In the genomic region with DNA sequence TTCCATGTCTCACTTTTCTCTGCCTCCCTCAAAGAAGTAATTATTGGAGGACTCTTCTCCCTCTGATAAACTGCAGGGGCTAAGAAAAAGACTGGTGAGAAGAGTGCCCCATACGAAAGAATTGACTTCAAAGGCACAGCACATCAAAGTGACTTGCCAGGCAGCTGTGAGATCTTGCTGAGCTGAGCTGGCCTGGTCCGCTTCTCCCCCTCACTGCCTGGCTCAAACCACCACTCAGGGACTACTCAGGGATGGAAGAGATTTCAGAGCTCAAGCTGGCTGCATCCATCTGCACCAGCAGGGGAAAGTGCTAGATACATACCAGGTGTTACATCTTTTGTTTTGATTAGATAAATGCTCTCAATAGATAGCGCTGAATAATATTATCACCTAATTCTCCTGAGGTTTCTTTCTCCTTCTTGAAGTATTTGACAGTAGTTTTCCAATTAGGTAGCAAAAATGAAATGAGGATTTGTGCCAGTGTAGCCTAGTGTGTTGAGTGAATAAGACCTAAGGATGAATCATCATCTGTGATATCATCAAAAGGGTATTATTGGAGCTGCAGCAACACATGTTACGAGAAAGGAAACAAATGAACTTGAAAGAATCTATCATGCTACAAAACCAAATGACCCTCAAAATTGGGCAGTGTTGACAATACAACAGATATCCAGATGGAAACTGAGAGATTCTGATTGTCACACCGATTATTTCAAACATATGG, we compare ENCODE assay signal across 2 cellular contexts.
TF ChIP-seq lines count a peak whose summit lies in the region.

No MANE protein-coding gene starts in this region.

TF ChIP-seq in SK-N-SH, 30 proteins besides CTCF, POLR2A, EP300 and RAD21 (continued from another document):
- TF ChIP-seq, protein P1, sequence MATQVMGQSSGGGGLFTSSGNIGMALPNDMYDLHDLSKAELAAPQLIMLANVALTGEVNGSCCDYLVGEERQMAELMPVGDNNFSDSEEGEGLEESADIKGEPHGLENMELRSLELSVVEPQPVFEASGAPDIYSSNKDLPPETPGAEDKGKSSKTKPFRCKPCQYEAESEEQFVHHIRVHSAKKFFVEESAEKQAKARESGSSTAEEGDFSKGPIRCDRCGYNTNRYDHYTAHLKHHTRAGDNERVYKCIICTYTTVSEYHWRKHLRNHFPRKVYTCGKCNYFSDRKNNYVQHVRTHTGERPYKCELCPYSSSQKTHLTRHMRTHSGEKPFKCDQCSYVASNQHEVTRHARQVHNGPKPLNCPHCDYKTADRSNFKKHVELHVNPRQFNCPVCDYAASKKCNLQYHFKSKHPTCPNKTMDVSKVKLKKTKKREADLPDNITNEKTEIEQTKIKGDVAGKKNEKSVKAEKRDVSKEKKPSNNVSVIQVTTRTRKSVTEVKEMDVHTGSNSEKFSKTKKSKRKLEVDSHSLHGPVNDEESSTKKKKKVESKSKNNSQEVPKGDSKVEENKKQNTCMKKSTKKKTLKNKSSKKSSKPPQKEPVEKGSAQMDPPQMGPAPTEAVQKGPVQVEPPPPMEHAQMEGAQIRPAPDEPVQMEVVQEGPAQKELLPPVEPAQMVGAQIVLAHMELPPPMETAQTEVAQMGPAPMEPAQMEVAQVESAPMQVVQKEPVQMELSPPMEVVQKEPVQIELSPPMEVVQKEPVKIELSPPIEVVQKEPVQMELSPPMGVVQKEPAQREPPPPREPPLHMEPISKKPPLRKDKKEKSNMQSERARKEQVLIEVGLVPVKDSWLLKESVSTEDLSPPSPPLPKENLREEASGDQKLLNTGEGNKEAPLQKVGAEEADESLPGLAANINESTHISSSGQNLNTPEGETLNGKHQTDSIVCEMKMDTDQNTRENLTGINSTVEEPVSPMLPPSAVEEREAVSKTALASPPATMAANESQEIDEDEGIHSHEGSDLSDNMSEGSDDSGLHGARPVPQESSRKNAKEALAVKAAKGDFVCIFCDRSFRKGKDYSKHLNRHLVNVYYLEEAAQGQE (IDR thresholded peaks at IDR 0.05; ENCODE audit: low read depth, low read length): no peak
- TF ChIP-seq, protein P2, sequence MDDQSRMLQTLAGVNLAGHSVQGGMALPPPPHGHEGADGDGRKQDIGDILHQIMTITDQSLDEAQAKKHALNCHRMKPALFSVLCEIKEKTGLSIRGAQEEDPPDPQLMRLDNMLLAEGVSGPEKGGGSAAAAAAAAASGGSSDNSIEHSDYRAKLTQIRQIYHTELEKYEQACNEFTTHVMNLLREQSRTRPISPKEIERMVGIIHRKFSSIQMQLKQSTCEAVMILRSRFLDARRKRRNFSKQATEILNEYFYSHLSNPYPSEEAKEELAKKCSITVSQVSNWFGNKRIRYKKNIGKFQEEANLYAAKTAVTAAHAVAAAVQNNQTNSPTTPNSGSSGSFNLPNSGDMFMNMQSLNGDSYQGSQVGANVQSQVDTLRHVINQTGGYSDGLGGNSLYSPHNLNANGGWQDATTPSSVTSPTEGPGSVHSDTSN (IDR thresholded peaks at IDR 0.05): no peak
- TF ChIP-seq SMC3 (IDR thresholded peaks at IDR 0.05; ENCODE audit: low read depth, low read length) (no peak), MEF2A (IDR thresholded peaks at IDR 0.05; ENCODE audit: borderline replicate concordance, low read depth) (no peak), CHD2 (IDR thresholded peaks at IDR 0.05; ENCODE audit: low read length, partially characterized antibody) (no peak), FOXM1 (IDR thresholded peaks at IDR 0.05; ENCODE audit: low read depth) (no peak), TEAD4 (IDR thresholded peaks at IDR 0.05; ENCODE audit: borderline replicate concordance, insufficient read depth) (no peak), JUND (IDR thresholded peaks at IDR 0.05) (0 out of 2 replicates have a peak, but pooled peaks have one; percentile 21), SIN3A (IDR thresholded peaks at IDR 0.05; ENCODE audit: borderline replicate concordance, low read depth, low read length) (no peak), POLR2AphosphoS5 (IDR thresholded peaks at IDR 0.05; ENCODE audit: low read depth, low read length) (no peak), TCF12 (IDR thresholded peaks at IDR 0.05) (0 out of 2 replicates have a peak, but pooled peaks have one; percentile 5), EZH2phosphoT487 (IDR thresholded peaks at IDR 0.05; ENCODE audit: borderline replicate concordance, low read depth) (no peak), NFIC (IDR thresholded peaks at IDR 0.05; ENCODE audit: borderline replicate concordance) (no peak), FOXJ3 (CRISPR knock-in tag; IDR thresholded peaks at IDR 0.05) (no peak), TAF1 (IDR thresholded peaks at IDR 0.05; ENCODE audit: borderline replicate concordance, low read depth, low read length) (no peak), NRF1 (IDR thresholded peaks at IDR 0.05; ENCODE audit: low read depth, low read length) (no peak)
- TF ChIP-seq, protein P3, sequence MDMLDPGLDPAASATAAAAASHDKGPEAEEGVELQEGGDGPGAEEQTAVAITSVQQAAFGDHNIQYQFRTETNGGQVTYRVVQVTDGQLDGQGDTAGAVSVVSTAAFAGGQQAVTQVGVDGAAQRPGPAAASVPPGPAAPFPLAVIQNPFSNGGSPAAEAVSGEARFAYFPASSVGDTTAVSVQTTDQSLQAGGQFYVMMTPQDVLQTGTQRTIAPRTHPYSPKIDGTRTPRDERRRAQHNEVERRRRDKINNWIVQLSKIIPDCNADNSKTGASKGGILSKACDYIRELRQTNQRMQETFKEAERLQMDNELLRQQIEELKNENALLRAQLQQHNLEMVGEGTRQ (IDR thresholded peaks at IDR 0.05; ENCODE audit: borderline replicate concordance, low read depth, low read length): no peak
- TF ChIP-seq, protein P4, sequence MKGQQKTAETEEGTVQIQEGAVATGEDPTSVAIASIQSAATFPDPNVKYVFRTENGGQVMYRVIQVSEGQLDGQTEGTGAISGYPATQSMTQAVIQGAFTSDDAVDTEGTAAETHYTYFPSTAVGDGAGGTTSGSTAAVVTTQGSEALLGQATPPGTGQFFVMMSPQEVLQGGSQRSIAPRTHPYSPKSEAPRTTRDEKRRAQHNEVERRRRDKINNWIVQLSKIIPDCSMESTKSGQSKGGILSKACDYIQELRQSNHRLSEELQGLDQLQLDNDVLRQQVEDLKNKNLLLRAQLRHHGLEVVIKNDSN (IDR thresholded peaks at IDR 0.05; ENCODE audit: borderline replicate concordance, low read depth): no peak
- TF ChIP-seq, protein P5, sequence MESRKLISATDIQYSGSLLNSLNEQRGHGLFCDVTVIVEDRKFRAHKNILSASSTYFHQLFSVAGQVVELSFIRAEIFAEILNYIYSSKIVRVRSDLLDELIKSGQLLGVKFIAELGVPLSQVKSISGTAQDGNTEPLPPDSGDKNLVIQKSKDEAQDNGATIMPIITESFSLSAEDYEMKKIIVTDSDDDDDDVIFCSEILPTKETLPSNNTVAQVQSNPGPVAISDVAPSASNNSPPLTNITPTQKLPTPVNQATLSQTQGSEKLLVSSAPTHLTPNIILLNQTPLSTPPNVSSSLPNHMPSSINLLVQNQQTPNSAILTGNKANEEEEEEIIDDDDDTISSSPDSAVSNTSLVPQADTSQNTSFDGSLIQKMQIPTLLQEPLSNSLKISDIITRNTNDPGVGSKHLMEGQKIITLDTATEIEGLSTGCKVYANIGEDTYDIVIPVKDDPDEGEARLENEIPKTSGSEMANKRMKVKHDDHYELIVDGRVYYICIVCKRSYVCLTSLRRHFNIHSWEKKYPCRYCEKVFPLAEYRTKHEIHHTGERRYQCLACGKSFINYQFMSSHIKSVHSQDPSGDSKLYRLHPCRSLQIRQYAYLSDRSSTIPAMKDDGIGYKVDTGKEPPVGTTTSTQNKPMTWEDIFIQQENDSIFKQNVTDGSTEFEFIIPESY (IDR thresholded peaks at IDR 0.05; ENCODE audit: borderline replicate concordance, low read depth): no peak

TF ChIP-seq in SK-N-SH treated with all-trans-retinoic acid at 6 μM for 48 hours, 23 proteins besides CTCF, POLR2A, EP300 and RAD21 (continued from another document):
- TF ChIP-seq, protein P6, sequence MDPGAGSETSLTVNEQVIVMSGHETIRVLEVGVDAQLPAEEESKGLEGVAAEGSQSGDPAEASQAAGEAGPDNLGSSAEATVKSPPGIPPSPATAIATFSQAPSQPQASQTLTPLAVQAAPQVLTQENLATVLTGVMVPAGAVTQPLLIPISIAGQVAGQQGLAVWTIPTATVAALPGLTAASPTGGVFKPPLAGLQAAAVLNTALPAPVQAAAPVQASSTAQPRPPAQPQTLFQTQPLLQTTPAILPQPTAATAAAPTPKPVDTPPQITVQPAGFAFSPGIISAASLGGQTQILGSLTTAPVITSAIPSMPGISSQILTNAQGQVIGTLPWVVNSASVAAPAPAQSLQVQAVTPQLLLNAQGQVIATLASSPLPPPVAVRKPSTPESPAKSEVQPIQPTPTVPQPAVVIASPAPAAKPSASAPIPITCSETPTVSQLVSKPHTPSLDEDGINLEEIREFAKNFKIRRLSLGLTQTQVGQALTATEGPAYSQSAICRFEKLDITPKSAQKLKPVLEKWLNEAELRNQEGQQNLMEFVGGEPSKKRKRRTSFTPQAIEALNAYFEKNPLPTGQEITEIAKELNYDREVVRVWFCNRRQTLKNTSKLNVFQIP (CRISPR knock-in tag; IDR thresholded peaks at IDR 0.05; ENCODE audit: borderline replicate concordance, low read depth): no peak
- TF ChIP-seq, protein P7, sequence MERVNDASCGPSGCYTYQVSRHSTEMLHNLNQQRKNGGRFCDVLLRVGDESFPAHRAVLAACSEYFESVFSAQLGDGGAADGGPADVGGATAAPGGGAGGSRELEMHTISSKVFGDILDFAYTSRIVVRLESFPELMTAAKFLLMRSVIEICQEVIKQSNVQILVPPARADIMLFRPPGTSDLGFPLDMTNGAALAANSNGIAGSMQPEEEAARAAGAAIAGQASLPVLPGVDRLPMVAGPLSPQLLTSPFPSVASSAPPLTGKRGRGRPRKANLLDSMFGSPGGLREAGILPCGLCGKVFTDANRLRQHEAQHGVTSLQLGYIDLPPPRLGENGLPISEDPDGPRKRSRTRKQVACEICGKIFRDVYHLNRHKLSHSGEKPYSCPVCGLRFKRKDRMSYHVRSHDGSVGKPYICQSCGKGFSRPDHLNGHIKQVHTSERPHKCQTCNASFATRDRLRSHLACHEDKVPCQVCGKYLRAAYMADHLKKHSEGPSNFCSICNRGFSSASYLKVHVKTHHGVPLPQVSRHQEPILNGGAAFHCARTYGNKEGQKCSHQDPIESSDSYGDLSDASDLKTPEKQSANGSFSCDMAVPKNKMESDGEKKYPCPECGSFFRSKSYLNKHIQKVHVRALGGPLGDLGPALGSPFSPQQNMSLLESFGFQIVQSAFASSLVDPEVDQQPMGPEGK (CRISPR knock-in tag; IDR thresholded peaks at IDR 0.05; ENCODE audit: borderline replicate concordance): no peak
- TF ChIP-seq ESRRG (CRISPR knock-in tag; IDR thresholded peaks at IDR 0.05) (no peak), SNAI2 (CRISPR knock-in tag; IDR thresholded peaks at IDR 0.05) (no peak), ZFP30 (CRISPR knock-in tag; IDR thresholded peaks at IDR 0.05) (no peak), TOX (CRISPR knock-in tag; IDR thresholded peaks at IDR 0.05; ENCODE audit: borderline replicate concordance) (no peak), ZFP3 (CRISPR knock-in tag; IDR thresholded peaks at IDR 0.05) (no peak)
